ENCODE assay signal across 5 cellular contexts in the genomic region with DNA sequence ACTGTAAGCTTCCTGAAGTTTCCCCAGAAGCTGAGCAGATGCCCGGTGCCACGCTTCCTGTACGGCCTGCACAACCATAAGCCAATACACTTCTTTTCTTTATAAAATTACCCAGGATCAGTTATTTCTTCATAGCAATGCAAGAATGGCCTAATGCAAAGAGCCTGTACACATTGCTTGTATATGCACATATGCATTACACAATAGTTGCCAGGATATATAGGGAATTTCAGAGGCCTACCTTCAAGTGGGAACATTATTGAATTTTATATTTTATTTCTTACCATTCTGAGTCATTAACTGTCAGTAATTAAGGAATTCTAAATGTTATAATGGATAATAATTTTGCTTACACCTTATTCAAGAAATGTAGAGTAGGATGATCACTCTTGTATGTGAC.
"Had no signal": no experiment of that assay in that cellular context is flagged by ENCODE, and none has a peak within 500 bp of the region (broad histone marks: within the 10 kb centered on the region; RNA-seq: fewer than 3 reads in every experiment).

No MANE protein-coding gene starts in this region.

- DNase-seq: KBM-7, KG1 had no signal

- H3K27ac ChIP-seq: HL-60, KMS-11 had no signal

- H3K4me2 ChIP-seq: KMS-11 had no signal

- FAIRE-seq: HTR-8/SVneo had no signal

- H3K9ac ChIP-seq: KMS-11 had no signal
